Comparison of ENCODE assay signal across 15 cellular contexts in genomic region chr11:127651175-127651887, GRCh38.
DNase-seq lines count a peak whose midpoint lies in the region; ATAC-seq and TF ChIP-seq lines count a peak whose summit lies in the region.
"Had no signal": no experiment of that assay in that cellular context is flagged by ENCODE, and none has a peak within 500 bp of the region (broad histone marks: within the 10 kb centered on the region; RNA-seq: fewer than 3 reads in every experiment).

No MANE protein-coding gene starts in this region.

- H3K27ac ChIP-seq in GM23248: peak overlapping the region; percentile 20; the same call in 1 of the 2 replicates
- peak overlapping the region; percentile 39 for H3K27ac ChIP-seq in RWPE2 (ENCODE audit: poor library complexity, severe bottlenecking)
- peak overlapping the region; percentile 14 for H3K27ac ChIP-seq in fibroblast of lung (ENCODE audit: insufficient read depth, low read length)
- peak overlapping the region; percentile 63 for H3K27ac ChIP-seq in smooth muscle cell (ENCODE audit: low read depth)
- H3K27ac ChIP-seq in ovary: no peak overlapping the region
- H3K27ac ChIP-seq: gastrocnemius medialis, suprapubic skin had no signal

- no peak for TF ChIP-seq EP300 in ovary (IDR thresholded peaks at IDR 0.05)

- H2AFZ ChIP-seq in GM23248: no peak overlapping the region
- H2AFZ ChIP-seq in fibroblast of lung (ENCODE audit: low read length): no peak overlapping the region
- H2AFZ ChIP-seq in smooth muscle cell (ENCODE audit: low read depth): no peak overlapping the region

- no peak for TF ChIP-seq CTCF in RWPE2 (IDR thresholded peaks at IDR 0.05; ENCODE audit: poor library complexity, severe bottlenecking)
- no peak for TF ChIP-seq CTCF in fibroblast of lung (conservative IDR thresholded peaks at IDR 0.05 in 1 of 2, IDR thresholded peaks at IDR 0.05 in 1 of 2; ENCODE audit: low read depth in 1 of 2, low read length in 2 of 2)
- no peak for TF ChIP-seq CTCF in smooth muscle cell (IDR thresholded peaks at IDR 0.05; ENCODE audit: borderline replicate concordance, insufficient read depth, poor library complexity, severe bottlenecking)
- no peak for TF ChIP-seq CTCF in ovary (IDR thresholded peaks at IDR 0.05)

- H3F3A ChIP-seq in GM23248 (ENCODE audit: insufficient read depth) (peaks cover 9% of the 10 kb centered on the region; the same call in 1 of the 2 replicates), smooth muscle cell (ENCODE audit: low read depth) (no peaks in the 10 kb centered on the region)

- H3K27me3 ChIP-seq in GM23248 (replicated peaks; ENCODE audit: insufficient read depth): no peaks in the 10 kb centered on the region
- H3K27me3 ChIP-seq in RWPE2 (ENCODE audit: insufficient read depth, poor library complexity, severe bottlenecking): no peaks in the 10 kb centered on the region
- H3K27me3 ChIP-seq in fibroblast of lung (ENCODE audit: control insufficient read depth, insufficient read depth, low read length): no peaks in the 10 kb centered on the region
- H3K27me3 ChIP-seq in smooth muscle cell (ENCODE audit: low read depth): no peaks in the 10 kb centered on the region
- H3K27me3 ChIP-seq in ovary: no peaks in the 10 kb centered on the region
- H3K27me3 ChIP-seq: gastrocnemius medialis, suprapubic skin had no signal

- H3K9ac ChIP-seq in GM23248: no peak overlapping the region
- no peak overlapping the region for H3K9ac ChIP-seq in fibroblast of lung (ENCODE audit: insufficient read depth, low read length)
- no peak overlapping the region for H3K9ac ChIP-seq in smooth muscle cell (ENCODE audit: low read depth)

- H3K4me3 ChIP-seq in GM23248: no peak overlapping the region
- H3K4me3 ChIP-seq in RWPE2 (ENCODE audit: severe bottlenecking): no peak overlapping the region
- H3K4me3 ChIP-seq in fibroblast of lung (replicated peaks in 1 of 4; ENCODE audit: control extremely low read depth in 1 of 4, insufficient read depth in 1 of 4, low read depth in 3 of 4, low read length in 4 of 4): no peak overlapping the region
- H3K4me3 ChIP-seq in smooth muscle cell: no peak overlapping the region
- H3K4me3 ChIP-seq in ovary: no peak overlapping the region
- H3K4me3 ChIP-seq: gastrocnemius medialis, suprapubic skin had no signal

- H3K4me1 ChIP-seq in GM23248 (ENCODE audit: insufficient read depth): 0 out of 2 replicates have a peak, but pooled peaks cover 5% of the 10 kb centered on the region
- H3K4me1 ChIP-seq in RWPE2 (ENCODE audit: insufficient read depth, poor library complexity, severe bottlenecking): peaks cover 2% of the 10 kb centered on the region
- no peaks in the 10 kb centered on the region for H3K4me1 ChIP-seq in fibroblast of lung (ENCODE audit: control insufficient read depth, extremely low read depth, insufficient read depth, low read length)
- no peaks in the 10 kb centered on the region for H3K4me1 ChIP-seq in smooth muscle cell (ENCODE audit: low read depth)
- no peaks in the 10 kb centered on the region for H3K4me1 ChIP-seq in ovary (ENCODE audit: insufficient read depth)
- H3K4me1 ChIP-seq: gastrocnemius medialis, suprapubic skin had no signal

- H3K4me2 ChIP-seq in GM23248 (ENCODE audit: unreplicated experiment): no peak overlapping the region
- no peak overlapping the region for H3K4me2 ChIP-seq in fibroblast of lung (ENCODE audit: extremely low read depth, insufficient read depth, low read length)
- H3K4me2 ChIP-seq in smooth muscle cell: no peak overlapping the region

- H3K9me3 ChIP-seq in GM23248 (ENCODE audit: low read depth) (no peaks in the 10 kb centered on the region), RWPE2 (ENCODE audit: severe bottlenecking) (no peaks in the 10 kb centered on the region), fibroblast of lung (ENCODE audit: control insufficient read depth, insufficient read depth, low read depth, low read length) (no peaks in the 10 kb centered on the region), smooth muscle cell (replicated peaks; ENCODE audit: low read depth) (no peaks in the 10 kb centered on the region), ovary (no peaks in the 10 kb centered on the region)
- H3K9me3 ChIP-seq: gastrocnemius medialis had no signal

- H3K79me2 ChIP-seq in GM23248 (ENCODE audit: insufficient read depth) (no peaks in the 10 kb centered on the region), fibroblast of lung (ENCODE audit: control insufficient read depth, insufficient read depth, low read length) (no peaks in the 10 kb centered on the region), smooth muscle cell (ENCODE audit: low read depth) (no peaks in the 10 kb centered on the region)

- ATAC-seq in RWPE2 (ENCODE audit: low read depth): peak; percentile 71
- ATAC-seq: gastrocnemius medialis; naive thymus-derived CD8-positive, alpha-beta T cell had no signal

- H4K20me1 ChIP-seq in GM23248 (ENCODE audit: insufficient read depth): no peaks in the 10 kb centered on the region
- no peaks in the 10 kb centered on the region for H4K20me1 ChIP-seq in fibroblast of lung (ENCODE audit: control insufficient read depth, extremely low read depth, insufficient read depth, low read length)
- no peaks in the 10 kb centered on the region for H4K20me1 ChIP-seq in smooth muscle cell (ENCODE audit: low read depth)

- intact Hi-C loops in ovary (cut with DNase I): no loop called here

- 12 to 13% methylated on average over 5 of the region's 5 CpGs for WGBS in GM23248 (ENCODE audit: low coverage in 1 of 2, low lambda C conversion rate in 2 of 2, missing lambda C conversion rate in 2 of 2), 2 experiments
- WGBS in smooth muscle cell (ENCODE audit: low lambda C conversion rate): 55% methylated on average over 5 of the region's 5 CpGs
- 71 to 84% (median 78%) methylated on average over 5 of the region's 5 CpGs for WGBS in ovary, 3 donors

- no peaks in the 10 kb centered on the region for H3K9me2 ChIP-seq in GM23248 (ENCODE audit: insufficient read depth)

- in situ Hi-C loops in GM23248 (cut with MboI): no loop called here

- peak; percentile 68 for DNase-seq in GM23248
- DNase-seq in RWPE2 (ENCODE audit: low spot score): no peak
- DNase-seq in fibroblast of lung (ENCODE audit: low read depth in 2 of 2): peak; percentile 83 to 94
- DNase-seq in smooth muscle cell (lab: John Stamatoyannopoulos, UW; ENCODE audit: unreplicated experiment): no peak
- no peak for DNase-seq in NK-92 (lab: John Stamatoyannopoulos, UW; ENCODE audit: unreplicated experiment)
- DNase-seq in cerebellar cortex (ENCODE audit: low spot score): no peak
- DNase-seq in ovary: no peak
- DNase-seq: activated CD4-positive, alpha-beta memory T cell treated with anti-CD3 and anti-CD28 coated beads, Interleukin-2, amount 10 ng/mL, durations not matched to agents 7 days and 5 days; activated gamma-delta T cell; COR-L47; gastrocnemius medialis; naive thymus-derived CD8-positive, alpha-beta T cell; NCI-H2227 treated with DMSO at 0.1 percent for 48 hours; RPMI8226 had no signal

- H3K36me3 ChIP-seq in GM23248 (ENCODE audit: low read depth): no peaks in the 10 kb centered on the region
- H3K36me3 ChIP-seq in RWPE2 (ENCODE audit: low read depth): no peaks in the 10 kb centered on the region
- H3K36me3 ChIP-seq in fibroblast of lung (ENCODE audit: control insufficient read depth, insufficient read depth, low read length): no peaks in the 10 kb centered on the region
- H3K36me3 ChIP-seq in smooth muscle cell (ENCODE audit: low read depth): no peaks in the 10 kb centered on the region
- no peaks in the 10 kb centered on the region for H3K36me3 ChIP-seq in ovary
- H3K36me3 ChIP-seq: gastrocnemius medialis, suprapubic skin had no signal

- no peak for TF ChIP-seq POLR2A in ovary (IDR thresholded peaks at IDR 0.05)

Comparison
In these comparisons a context has a peak if more than half of its experiments do, and no peak if none do; other contexts are left out.
1. DNase-seq: peak in GM23248 (single experiment) and fibroblast of lung (2 of 2); none in RWPE2 (single experiment), smooth muscle cell (single experiment), NK-92 (single experiment), cerebellar cortex (single experiment) and ovary (0 of 5).
2. H3K27ac ChIP-seq: peak in GM23248 (single experiment), RWPE2 (single experiment), fibroblast of lung (single experiment) and smooth muscle cell (single experiment); none in ovary (0 of 2).